In the genomic region with DNA sequence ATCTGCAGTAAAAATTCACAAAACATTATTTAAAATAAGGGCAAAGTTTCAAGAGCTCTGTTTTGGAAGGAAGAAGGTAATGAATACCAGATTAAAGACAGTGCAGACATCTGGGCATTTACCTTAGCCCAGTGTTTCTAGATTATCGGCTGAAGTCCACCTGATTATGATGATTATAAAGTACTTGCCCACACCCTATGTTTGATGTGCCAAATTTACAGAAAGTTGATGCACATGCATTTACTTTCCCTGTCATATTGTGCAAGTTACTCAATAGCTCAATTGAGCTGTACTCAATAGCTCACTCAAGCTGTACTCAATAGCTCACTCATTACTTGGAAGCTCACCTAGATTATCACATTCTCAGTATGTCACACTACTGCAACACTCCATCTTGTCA, we compare ENCODE assay signal across 34 cellular contexts. TPM values are rescaled to one million over a fixed set of nuclear protein-coding genes. Genes with fewer than 3 reads are reported as not detected.
"Had no signal": no experiment of that assay in that cellular context is flagged by ENCODE, and none has a peak within 500 bp of the region (broad histone marks: within the 10 kb centered on the region; RNA-seq: fewer than 3 reads in every experiment).

No MANE protein-coding gene starts in this region.

- ATAC-seq: esophagus mucosa, gastrocnemius medialis, heart right ventricle, left cardiac atrium, left lung, left ventricle myocardium superior, lower lobe of right lung had no signal

- H3K9me3 ChIP-seq: esophagus squamous epithelium, gastrocnemius medialis, heart right ventricle, left lung, lower lobe of right lung had no signal

- H3K4me3 ChIP-seq: coronary artery, dorsolateral prefrontal cortex, esophagus squamous epithelium, gastrocnemius medialis, heart right ventricle, left lung, lower lobe of right lung had no signal

- H3K4me1 ChIP-seq: esophagus squamous epithelium, gastrocnemius medialis, heart right ventricle, lower lobe of right lung had no signal

- H3K4me3 Mint-ChIP-seq: endodermal cell, mesothelial cell of epicardium had no signal

- H3K4me1 Mint-ChIP-seq: mesothelial cell of epicardium had no signal

- DNase-seq: dermis blood vessel endothelial cell; dorsolateral prefrontal cortex; effector CD4-positive, alpha-beta T cell; effector memory CD4-positive, alpha-beta T cell; endodermal cell; erythroblast; esophagus squamous epithelium; foreskin fibroblast; foreskin melanocyte; gastrocnemius medialis; glutamatergic neuron; head of caudate nucleus; heart right ventricle; hippocampal formation; left cardiac atrium; left lung; left ventricle myocardium superior; lower lobe of right lung; mesenchymal stem cell had no signal

- H3K27ac ChIP-seq: coronary artery, dorsolateral prefrontal cortex, epithelial cell of prostate, esophagus squamous epithelium, gastrocnemius medialis, heart right ventricle, left lung, lower lobe of right lung had no signal

- H3K36me3 ChIP-seq: esophagus squamous epithelium, gastrocnemius medialis, heart right ventricle, left lung, lower lobe of right lung had no signal

- FAIRE-seq: colon, endometrium, islet of Langerhans, keratinocyte had no signal

- H3K27me3 ChIP-seq: dorsolateral prefrontal cortex, esophagus squamous epithelium, gastrocnemius medialis, heart right ventricle, left lung had no signal

- H3K9me3 Mint-ChIP-seq: endodermal cell had no signal

- H3K36me3 Mint-ChIP-seq: mesothelial cell of epicardium had no signal

- H3K27ac Mint-ChIP-seq: endodermal cell, mesothelial cell of epicardium had no signal

RNA-seq across cellular contexts. Expression of a gene that starts 13.5 kb away (rescaled TPM):
- total RNA-seq: dermis blood vessel endothelial cell, kidney epithelial cell, lung microvascular endothelial cell had no signal

RNA-seq across cellular contexts. Expression of a gene that starts 35.6 kb away (rescaled TPM):
- total RNA-seq: cerebellum, dermis blood vessel endothelial cell, dorsolateral prefrontal cortex, endodermal cell, esophagus mucosa, esophagus squamous epithelium, gastrocnemius medialis, glomerular endothelial cell, heart right ventricle, kidney epithelial cell, left cardiac atrium, left lung, left ventricle myocardium superior, lower leg skin, lower lobe of right lung, lung microvascular endothelial cell, mesenteric fat pad, mesothelial cell of epicardium, mucosa of gallbladder had no signal
- polyA plus RNA-seq: heart right ventricle, keratinocyte had no signal
